ENCODE assay signal across 8 cellular contexts in genomic region chr2:210169871-210170441, GRCh38. TPM values are rescaled to one million over a fixed set of nuclear protein-coding genes. Genes with fewer than 3 reads are reported as not detected.
DNase-seq lines count a peak whose midpoint lies in the region; ATAC-seq, FAIRE-seq and TF ChIP-seq lines count a peak whose summit lies in the region.

No MANE protein-coding gene starts in this region.

- intact Hi-C loops in endothelial cell of umbilical vein (cut with micrococcal nuclease): loop anchor here (1.0 to 10.0 kb wide), 7 partner anchors 83 to 1915 kb away; partner anchors contain the start of genes IDH1 and MAP2

- H3K9me1 ChIP-seq in endothelial cell of umbilical vein (replicated peaks; ENCODE audit: control insufficient read depth, extremely low read depth, insufficient read depth, low read length): no peaks in the 10 kb centered on the region

- peaks cover 25% of the 10 kb centered on the region for H3K79me2 ChIP-seq in endothelial cell of umbilical vein (ENCODE audit: control insufficient read depth, insufficient read depth, low read length)

- H3K4me1 Mint-ChIP-seq in nephron progenitor cell: peaks cover 38% of the 10 kb centered on the region

- TF ChIP-seq POLR2A in endothelial cell of umbilical vein (IDR thresholded peaks at IDR 0.05; ENCODE audit: low read depth, low read length): no peak

- H3K4me3 ChIP-seq in SJSA1 (peak overlapping the region; percentile 90), endothelial cell of umbilical vein (replicated peaks in 1 of 3; ENCODE audit: insufficient read depth in 1 of 3, low read depth in 1 of 3, low read length in 3 of 3) (peak overlapping the region; percentile 79 to 96 (median 92))

- H3K4me3 Mint-ChIP-seq in nephron progenitor cell: peak overlapping the region; percentile 99

- no peaks in the 10 kb centered on the region for H3K36me3 Mint-ChIP-seq in nephron progenitor cell (ENCODE audit: low read depth)

- no peaks in the 10 kb centered on the region for H4K20me1 ChIP-seq in endothelial cell of umbilical vein (replicated peaks; ENCODE audit: control insufficient read depth, extremely low read depth, insufficient read depth, low read length)

- no peaks in the 10 kb centered on the region for H3K9me3 ChIP-seq in SJSA1 (replicated peaks)
- no peaks in the 10 kb centered on the region for H3K9me3 ChIP-seq in endothelial cell of umbilical vein (replicated peaks; ENCODE audit: control insufficient read depth, insufficient read depth, low read length)

- H3K9me3 Mint-ChIP-seq in nephron progenitor cell: no peaks in the 10 kb centered on the region

- peak; percentile 74 for FAIRE-seq in endothelial cell of umbilical vein (lab: Jason Lieb, UNC)

- peaks cover 27% of the 10 kb centered on the region for H3K4me1 ChIP-seq in SJSA1 (replicated peaks)
- peaks cover 12% of the 10 kb centered on the region for H3K4me1 ChIP-seq in endothelial cell of umbilical vein (ENCODE audit: control insufficient read depth, extremely low read depth, insufficient read depth, low read length)

- no peaks in the 10 kb centered on the region for H3K27me3 ChIP-seq in SJSA1 (replicated peaks)
- H3K27me3 ChIP-seq in endothelial cell of umbilical vein (ENCODE audit: control insufficient read depth in 2 of 2, insufficient read depth in 2 of 2, low read length in 2 of 2): no peaks in the 10 kb centered on the region

- dilution Hi-C loops in endothelial cell of umbilical vein (cut with MboI; ENCODE audit: extremely low pct_ligation_motif_present, low sequenced_read_pairs): no loop called here

- H3K27ac ChIP-seq in SJSA1 (peak overlapping the region; percentile 99), endothelial cell of umbilical vein (ENCODE audit: insufficient read depth, low read depth, low read length) (peak overlapping the region; percentile 87)

- H3K9ac ChIP-seq in endothelial cell of umbilical vein (replicated peaks; ENCODE audit: extremely low read depth, insufficient read depth, low read length): peak overlapping the region; percentile 90

- peak overlapping the region; percentile 74 for H2AFZ ChIP-seq in endothelial cell of umbilical vein (ENCODE audit: low read depth, low read length)

- peak overlapping the region; percentile 99 for H3K4me2 ChIP-seq in endothelial cell of umbilical vein (ENCODE audit: insufficient read depth, low read length)

- peak overlapping the region; percentile 100 for H3K27ac Mint-ChIP-seq in nephron progenitor cell

- TSS peak; percentile 58 for BruUV-seq in endothelial cell of umbilical vein (replicated peaks; lab: Mats Ljungman, UMichigan)

- H3K36me3 ChIP-seq in SJSA1 (no peaks in the 10 kb centered on the region), endothelial cell of umbilical vein (ENCODE audit: control insufficient read depth in 2 of 2, extremely low read depth in 1 of 2, insufficient read depth in 2 of 2, low read length in 2 of 2) (no peaks in the 10 kb centered on the region)

- H3K27me3 Mint-ChIP-seq in nephron progenitor cell (ENCODE audit: low read depth, poor library complexity): no peaks in the 10 kb centered on the region

- POLR2A ChIA-PET in endothelial cell of umbilical vein (lab: Charles Lee): no interaction called here

- DNase-seq in AG08395 (ENCODE audit: low spot score) (peak; percentile 40), SJSA1 (ENCODE audit: low read depth in 1 of 2, low spot score in 2 of 2) (peak in 1 of 2 experiments; percentile 82), endothelial cell of umbilical vein (ENCODE audit: low read depth, low spot score) (peak; percentile 71), nephron progenitor cell (no peak), T1000 (lab: John Stamatoyannopoulos, UW) (no peak)

- CTCF ChIA-PET in endothelial cell of umbilical vein (lab: Charles Lee): no interaction called here

- ATAC-seq in GM18858 (IDR thresholded peaks at IDR 0.05; ENCODE audit: unreplicated experiment): peak; percentile 47
- peak; percentile 34 for ATAC-seq in HG03354 (IDR thresholded peaks at IDR 0.05; ENCODE audit: poor library complexity, severe bottlenecking, unreplicated experiment)
- ATAC-seq in GM19023 (IDR thresholded peaks at IDR 0.05; ENCODE audit: unreplicated experiment): no peak

- TF ChIP-seq CTCF in endothelial cell of umbilical vein (IDR thresholded peaks at IDR 0.05; ENCODE audit: extremely low read depth in 1 of 2, insufficient read depth in 1 of 2, low read depth in 1 of 2, low read length in 2 of 2): no peak
- TF ChIP-seq CTCF in nephron progenitor cell (IDR thresholded peaks at IDR 0.05): no peak

TF ChIP-seq in endothelial cell of umbilical vein, 7 proteins besides CTCF, POLR2A, EP300 and RAD21:
- no peak for TF ChIP-seq MAX (IDR thresholded peaks at IDR 0.05; ENCODE audit: insufficient read depth, insufficient read length)
- no peak for TF ChIP-seq EZH2 (IDR thresholded peaks at IDR 0.05; ENCODE audit: borderline replicate concordance, low read depth, low read length, severe bottlenecking)
- TF ChIP-seq GATA2 (IDR thresholded peaks at IDR 0.05; ENCODE audit: insufficient read depth, insufficient read length, low read depth, low read length): no peak

RNA-seq across cellular contexts. Expression of gene KANSL1L, which starts 1.3 kb away (rescaled TPM):
- 17.7 and 32.9 TPM in 2 replicates for total RNA-seq in SJSA1 (2014; rRNA removed; shearing (Covaris generic))
- total RNA-seq in endothelial cell of umbilical vein: 13.4 and 14.0 TPM in 2 replicates
- 2.7 and 4.3 TPM in 2 replicates for polyA plus RNA-seq in endothelial cell of umbilical vein
- polyA plus RNA-seq in endothelial cell of umbilical vein (2011; cell fraction: cytosol; rRNA removed): 6.7 and 6.9 TPM in 2 replicates
- polyA plus RNA-seq in endothelial cell of umbilical vein (2011; cell fraction: nucleus; rRNA removed): 17.3 and 20.3 TPM in 2 replicates
- 4.3 and 6.3 TPM in 2 replicates for polyA plus RNA-seq in endothelial cell of umbilical vein (2012)
- polyA minus RNA-seq in endothelial cell of umbilical vein: 15.5 and 15.8 TPM in 2 replicates
- polyA minus RNA-seq in endothelial cell of umbilical vein (2011; cell fraction: cytosol; rRNA and poly(A)+ RNA removed): 9.1 TPM
- polyA minus RNA-seq in endothelial cell of umbilical vein (2011; cell fraction: nucleus; rRNA and poly(A)+ RNA removed): 30.0 and 48.8 TPM in 2 replicates

RNA-seq across cellular contexts. Expression of gene ACADL, which starts 55.3 kb away (rescaled TPM):
- not detected in 2 replicates for total RNA-seq in SJSA1 (2014; rRNA removed; shearing (Covaris generic))
- total RNA-seq in endothelial cell of umbilical vein: not detected in 2 replicates
- not detected in 2 replicates for polyA plus RNA-seq in endothelial cell of umbilical vein
- not detected in 2 replicates for polyA plus RNA-seq in endothelial cell of umbilical vein (2011; cell fraction: cytosol; rRNA removed)
- polyA plus RNA-seq in endothelial cell of umbilical vein (2011; cell fraction: nucleus; rRNA removed): not detected in 2 replicates
- not detected in 2 replicates for polyA plus RNA-seq in endothelial cell of umbilical vein (2012)
- polyA minus RNA-seq in endothelial cell of umbilical vein: not detected in 2 replicates
- polyA minus RNA-seq in endothelial cell of umbilical vein (2011; cell fraction: cytosol; rRNA and poly(A)+ RNA removed): not detected
- not detected in 2 replicates for polyA minus RNA-seq in endothelial cell of umbilical vein (2011; cell fraction: nucleus; rRNA and poly(A)+ RNA removed)

Comparison
In these comparisons a context has a peak if more than half of its experiments do, and no peak if none do; other contexts are left out.
1. DNase-seq: peak in AG08395 (single experiment) and endothelial cell of umbilical vein (single experiment); none in nephron progenitor cell (single experiment) and T1000 (single experiment).